8 cellular contexts compared by ENCODE assay signal in genomic region chr9:122347348-122348287, GRCh38. TPM values are rescaled to one million over a fixed set of nuclear protein-coding genes. Genes with fewer than 3 reads are reported as not detected.
DNase-seq lines count a peak whose midpoint lies in the region; ATAC-seq and TF ChIP-seq lines count a peak whose summit lies in the region.

No MANE protein-coding gene starts in this region.

- peak overlapping the region; percentile 47 for H3K27ac Mint-ChIP-seq in activated CD8-positive, alpha-beta memory T cell treated with anti-CD3 and anti-CD28 coated beads, Interleukin-2, amount 10 ng/mL, durations not matched to agents 7 days and 5 days
- H3K27ac Mint-ChIP-seq in progenitor cell of endocrine pancreas: peak overlapping the region; percentile 69

- peak overlapping the region; percentile 61 for H3K4me3 Mint-ChIP-seq in activated CD8-positive, alpha-beta memory T cell treated with anti-CD3 and anti-CD28 coated beads, Interleukin-2, amount 10 ng/mL, durations not matched to agents 7 days and 5 days
- H3K4me3 Mint-ChIP-seq in progenitor cell of endocrine pancreas (ENCODE audit: low read depth): peak overlapping the region; percentile 77

- H3K36me3 Mint-ChIP-seq in activated CD8-positive, alpha-beta memory T cell treated with anti-CD3 and anti-CD28 coated beads, Interleukin-2, amount 10 ng/mL, durations not matched to agents 7 days and 5 days: no peaks in the 10 kb centered on the region
- no peaks in the 10 kb centered on the region for H3K36me3 Mint-ChIP-seq in progenitor cell of endocrine pancreas (ENCODE audit: insufficient read depth)

- TF ChIP-seq CTCF in VCaP (conservative IDR thresholded peaks at IDR 0.05) (no peak), foreskin fibroblast (IDR thresholded peaks at IDR 0.05; ENCODE audit: low read depth, low read length) (no peak), progenitor cell of endocrine pancreas (IDR thresholded peaks at IDR 0.05; ENCODE audit: unreplicated experiment) (no peak)

- H3K4me1 Mint-ChIP-seq in activated CD8-positive, alpha-beta memory T cell treated with anti-CD3 and anti-CD28 coated beads, Interleukin-2, amount 10 ng/mL, durations not matched to agents 7 days and 5 days: peaks cover 26% of the 10 kb centered on the region
- no peaks in the 10 kb centered on the region for H3K4me1 Mint-ChIP-seq in progenitor cell of endocrine pancreas (ENCODE audit: low read depth)

- peaks cover 28% of the 10 kb centered on the region for H3K27me3 Mint-ChIP-seq in activated CD8-positive, alpha-beta memory T cell treated with anti-CD3 and anti-CD28 coated beads, Interleukin-2, amount 10 ng/mL, durations not matched to agents 7 days and 5 days
- H3K27me3 Mint-ChIP-seq in progenitor cell of endocrine pancreas: peaks cover 47% of the 10 kb centered on the region

- no peak for ATAC-seq in activated CD8-positive, alpha-beta memory T cell treated with anti-CD3 and anti-CD28 coated beads, Interleukin-2, amount 10 ng/mL, durations not matched to agents 7 days and 5 days
- ATAC-seq in HG02970 (IDR thresholded peaks at IDR 0.05; ENCODE audit: low FRiP score, unreplicated experiment): no peak
- no peak for ATAC-seq in HG03469 (IDR thresholded peaks at IDR 0.05; ENCODE audit: unreplicated experiment)

- peak overlapping the region; percentile 61 for H3K27ac ChIP-seq in VCaP

- peak overlapping the region; percentile 50 to 57 for H3K4me3 ChIP-seq in foreskin fibroblast (ENCODE audit: low read depth in 1 of 2, low read length in 2 of 2)

- peak; percentile 48 for DNase-seq in activated CD8-positive, alpha-beta memory T cell treated with anti-CD3 and anti-CD28 coated beads, Interleukin-2, amount 10 ng/mL, durations not matched to agents 7 days and 5 days
- DNase-seq in activated CD8-positive, alpha-beta memory T cell treated with anti-CD3 and anti-CD28 coated beads for 24 hours: no peak
- DNase-seq in foreskin fibroblast (peak in 1 of 2 donors; percentile 55), progenitor cell of endocrine pancreas (ENCODE audit: low spot score, unreplicated experiment) (no peak)
- no peak for DNase-seq in effector CD4-positive, alpha-beta T cell

- peaks cover under 1% of the 10 kb centered on the region for H3K9me3 Mint-ChIP-seq in activated CD8-positive, alpha-beta memory T cell treated with anti-CD3 and anti-CD28 coated beads, Interleukin-2, amount 10 ng/mL, durations not matched to agents 7 days and 5 days (ENCODE audit: low read depth)
- H3K9me3 Mint-ChIP-seq in progenitor cell of endocrine pancreas (ENCODE audit: low read depth): no peaks in the 10 kb centered on the region

- CTCF ChIA-PET in activated CD8-positive, alpha-beta memory T cell treated with anti-CD3 and anti-CD28 coated beads, Interleukin-2, amount 10 ng/mL, durations not matched to agents 7 days and 5 days (lab: Charles Lee): interaction anchor here (1.1 to 12.9 kb wide), 4 partner anchors 202 to 735 kb away, joined by 3 to 304 read pairs (median 73); no protein-coding TSS in a partner anchor

RNA-seq across cellular contexts. Expression of gene PTGS1, which starts 23.2 kb away (rescaled TPM):
- 1 to 10 TPM in 1 of 2 experiments, under 1 TPM in 1; 0.35 to 1.0 TPM for total RNA-seq in activated CD8-positive, alpha-beta memory T cell treated with anti-CD3 and anti-CD28 coated beads, Interleukin-2, amount 10 ng/mL, durations not matched to agents 7 days and 5 days
- 0.07 and 0.22 TPM in 2 replicates for total RNA-seq in progenitor cell of endocrine pancreas
